In the genomic region with DNA sequence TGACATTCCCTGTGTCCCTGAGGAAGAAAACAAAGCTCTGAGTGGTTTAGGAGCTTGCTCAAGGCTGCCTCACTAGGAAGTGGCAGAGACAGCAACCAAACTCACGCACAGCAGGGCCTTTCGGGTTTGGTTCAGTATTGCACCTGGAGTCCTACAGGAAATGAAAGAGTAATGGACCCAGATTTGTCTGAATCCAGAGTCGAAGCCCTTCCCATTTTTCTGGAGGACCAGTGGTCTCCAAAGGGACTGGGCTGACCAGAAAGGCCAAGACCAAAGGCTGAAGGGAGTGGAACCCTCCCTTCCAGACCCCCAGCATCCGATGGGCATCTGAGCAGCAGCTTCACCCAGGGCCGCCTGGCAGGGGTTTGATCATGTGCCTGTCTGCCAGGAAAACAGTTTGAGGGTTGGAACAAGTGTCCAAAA, we compare ENCODE assay signal across 16 cellular contexts.
DNase-seq lines count a peak whose midpoint lies in the region; ATAC-seq and TF ChIP-seq lines count a peak whose summit lies in the region.
"Had no signal": no experiment of that assay in that cellular context is flagged by ENCODE, and none has a peak within 500 bp of the region (broad histone marks: within the 10 kb centered on the region; RNA-seq: fewer than 3 reads in every experiment).

No MANE protein-coding gene starts in this region.

- H3K27me3 Mint-ChIP-seq in GM23338 (ENCODE audit: insufficient read depth, low read depth, poor library complexity) (peaks cover 23% of the 10 kb centered on the region), glutamatergic neuron (ENCODE audit: unreplicated experiment) (peaks cover 15% of the 10 kb centered on the region), progenitor cell of endocrine pancreas (peaks cover 36% of the 10 kb centered on the region)
- H3K27me3 Mint-ChIP-seq in CD4-positive, alpha-beta T cell: peaks cover 16% of the 10 kb centered on the region

- H3K79me2 ChIP-seq in GM23338 (replicated peaks; ENCODE audit: insufficient read depth): no peaks in the 10 kb centered on the region
- H3K79me2 ChIP-seq: parathyroid adenoma had no signal

- peak; percentile 60 for ATAC-seq in GM23338
- no peak for ATAC-seq in CD4-positive, alpha-beta T cell (ENCODE audit: poor library complexity)
- ATAC-seq in HG02571 (IDR thresholded peaks at IDR 0.05; ENCODE audit: unreplicated experiment): no peak

- H4K20me1 ChIP-seq in GM23338 (replicated peaks; ENCODE audit: insufficient read depth): no peaks in the 10 kb centered on the region
- H4K20me1 ChIP-seq: BLaER1 treated with 17β-estradiol and CSF1 and Interleukin-3, amounts not matched to agents 10 nM and 100 nM had no signal

- H3K9me3 Mint-ChIP-seq in GM23338 (peaks cover 9% of the 10 kb centered on the region; the same call in 2 of the 3 replicates), glutamatergic neuron (ENCODE audit: unreplicated experiment) (peaks cover 7% of the 10 kb centered on the region), progenitor cell of endocrine pancreas (ENCODE audit: low read depth) (peaks cover 4% of the 10 kb centered on the region)
- H3K9me3 Mint-ChIP-seq in CD4-positive, alpha-beta T cell: no peaks in the 10 kb centered on the region

- no peak overlapping the region for H3K27ac ChIP-seq in GM23338 (ENCODE audit: low read depth)
- H3K27ac ChIP-seq in CD4-positive, alpha-beta T cell (ENCODE audit: low read depth, low read length): no peak overlapping the region
- H3K27ac ChIP-seq: BLaER1 treated with 17β-estradiol and CSF1 and Interleukin-3, amounts not matched to agents 10 nM and 100 nM; parathyroid adenoma; PC-9; tibial artery had no signal

- POLR2A ChIA-PET in CD4-positive, alpha-beta T cell (lab: Charles Lee): no interaction called here

- TF ChIP-seq CTCF in GM23338 (conservative IDR thresholded peaks at IDR 0.05; ENCODE audit: low read depth in 2 of 2): peak; percentile 14; a peak in 1 of 4 replicates
- no peak for TF ChIP-seq CTCF in glutamatergic neuron (IDR thresholded peaks at IDR 0.05; ENCODE audit: partially characterized antibody, unreplicated experiment)
- peak; percentile 15 for TF ChIP-seq CTCF in progenitor cell of endocrine pancreas (IDR thresholded peaks at IDR 0.05; ENCODE audit: unreplicated experiment)
- no peak for TF ChIP-seq CTCF in CD4-positive, alpha-beta T cell (IDR thresholded peaks at IDR 0.05)

- H3K4me1 ChIP-seq in GM23338 (ENCODE audit: insufficient read depth): peaks cover 30% of the 10 kb centered on the region
- H3K4me1 ChIP-seq: parathyroid adenoma, tibial artery had no signal

- no peaks in the 10 kb centered on the region; the same call in 1 of the 2 replicates for H3F3A ChIP-seq in GM23338 (replicated peaks; ENCODE audit: low read depth)

- H3K4me1 Mint-ChIP-seq in GM23338 (peaks cover 38% of the 10 kb centered on the region), glutamatergic neuron (ENCODE audit: low read depth, unreplicated experiment) (peaks cover 51% of the 10 kb centered on the region), progenitor cell of endocrine pancreas (ENCODE audit: low read depth) (peaks cover 6% of the 10 kb centered on the region)
- H3K4me1 Mint-ChIP-seq in CD4-positive, alpha-beta T cell (ENCODE audit: low read depth): no peaks in the 10 kb centered on the region

- peak overlapping the region; percentile 34 for H2AFZ ChIP-seq in GM23338
- H2AFZ ChIP-seq: parathyroid adenoma, PC-9 had no signal

- peak; percentile 59 for DNase-seq in GM23338 (ENCODE audit: low spot score)
- peak; percentile 34 for DNase-seq in NCI-H69 (lab: John Stamatoyannopoulos, UW)
- DNase-seq in glutamatergic neuron: no peak
- DNase-seq in progenitor cell of endocrine pancreas (ENCODE audit: low spot score, unreplicated experiment): no peak
- DNase-seq in CD4-positive, alpha-beta T cell: no peak
- DNase-seq in dermis blood vessel endothelial cell: no peak
- DNase-seq: activated CD4-positive, alpha-beta T cell treated with anti-CD3 and anti-CD28 coated beads, Interleukin-2, amount 50 U/mL, for 1 hour; DND-41; foreskin fibroblast; NCI-H2029; NCI-H524 treated with DMSO at 0.1 percent for 48 hours; PC-9 had no signal

- intact Hi-C loops in CD4-positive, alpha-beta T cell (cut with DNase I, micrococcal nuclease): no loop called here

- H3K27me3 ChIP-seq in GM23338 (ENCODE audit: insufficient read depth): no peaks in the 10 kb centered on the region
- peaks cover 21% of the 10 kb centered on the region for H3K27me3 ChIP-seq in CD4-positive, alpha-beta T cell (ENCODE audit: control insufficient read depth, insufficient read depth, low read length)
- H3K27me3 ChIP-seq: BLaER1 treated with 17β-estradiol and CSF1 and Interleukin-3, amounts not matched to agents 10 nM and 100 nM had no signal

- no peaks in the 10 kb centered on the region for H3K36me3 ChIP-seq in GM23338 (ENCODE audit: insufficient read depth)
- H3K36me3 ChIP-seq: BLaER1 treated with 17β-estradiol and CSF1 and Interleukin-3, amounts not matched to agents 10 nM and 100 nM; tibial artery had no signal

- CTCF ChIA-PET in CD4-positive, alpha-beta T cell (lab: Charles Lee): no interaction called here

- no peaks in the 10 kb centered on the region for H3K9me3 ChIP-seq in CD4-positive, alpha-beta T cell (ENCODE audit: control insufficient read depth, low read length)
- H3K9me3 ChIP-seq: tibial artery had no signal

- H3K9me2 ChIP-seq in GM23338 (ENCODE audit: insufficient read depth): no peaks in the 10 kb centered on the region

- H3K4me2 ChIP-seq in GM23338: 0 out of 2 replicates have a peak overlapping the region, but pooled peaks have one; percentile 17
- H3K4me2 ChIP-seq: BLaER1 treated with 17β-estradiol and CSF1 and Interleukin-3, amounts not matched to agents 10 nM and 100 nM; PC-9 had no signal

- peak overlapping the region; percentile 4; the same call in 2 of the 3 replicates for H3K4me3 Mint-ChIP-seq in GM23338
- peak overlapping the region; percentile 7 for H3K4me3 Mint-ChIP-seq in glutamatergic neuron (ENCODE audit: unreplicated experiment)
- H3K4me3 Mint-ChIP-seq in progenitor cell of endocrine pancreas (ENCODE audit: low read depth): no peak overlapping the region
- H3K4me3 Mint-ChIP-seq in CD4-positive, alpha-beta T cell: no peak overlapping the region

- no peak overlapping the region for H3K4me3 ChIP-seq in GM23338
- H3K4me3 ChIP-seq: BLaER1 treated with 17β-estradiol and CSF1 and Interleukin-3, amounts not matched to agents 10 nM and 100 nM; PC-9; tibial artery had no signal

- H3K27ac Mint-ChIP-seq in GM23338 (no peak overlapping the region), glutamatergic neuron (ENCODE audit: unreplicated experiment) (peak overlapping the region; percentile 38), progenitor cell of endocrine pancreas (no peak overlapping the region)
- no peak overlapping the region for H3K27ac Mint-ChIP-seq in CD4-positive, alpha-beta T cell

- H3K36me3 Mint-ChIP-seq in GM23338 (ENCODE audit: low read depth) (peaks cover 3% of the 10 kb centered on the region; the same call in 2 of the 3 replicates), glutamatergic neuron (ENCODE audit: unreplicated experiment) (no peaks in the 10 kb centered on the region), progenitor cell of endocrine pancreas (ENCODE audit: insufficient read depth) (no peaks in the 10 kb centered on the region)
- H3K36me3 Mint-ChIP-seq in CD4-positive, alpha-beta T cell (ENCODE audit: low read depth): no peaks in the 10 kb centered on the region

TF ChIP-seq in GM23338, 12 proteins besides CTCF, POLR2A, EP300 and RAD21 (continues in another document):
- TF ChIP-seq CREB1 (CRISPR knock-in tag; IDR thresholded peaks at IDR 0.05; ENCODE audit: low read depth): no peak
- TF ChIP-seq ETS1 (IDR thresholded peaks at IDR 0.05): no peak
- no peak for TF ChIP-seq REST (IDR thresholded peaks at IDR 0.05; ENCODE audit: unreplicated experiment)
- TF ChIP-seq EZH2phosphoT487 (IDR thresholded peaks at IDR 0.05; ENCODE audit: unreplicated experiment): no peak
- TF ChIP-seq STAT1 (IDR thresholded peaks at IDR 0.05; ENCODE audit: unreplicated experiment): no peak
- no peak for TF ChIP-seq POLR2AphosphoS5 (IDR thresholded peaks at IDR 0.05; ENCODE audit: low read depth)
- TF ChIP-seq ZNF331 (CRISPR knock-in tag; IDR thresholded peaks at IDR 0.05; ENCODE audit: low read depth): no peak

Comparison
In these comparisons a context has a peak if more than half of its experiments do, and no peak if none do; other contexts are left out.
1. DNase-seq: peak in GM23338 (single experiment) and NCI-H69 (single experiment); none in glutamatergic neuron (single experiment), progenitor cell of endocrine pancreas (single experiment), CD4-positive, alpha-beta T cell (0 of 10) and dermis blood vessel endothelial cell (single experiment).
2. H3K4me3 Mint-ChIP-seq: peak in GM23338 (single experiment) and glutamatergic neuron (single experiment); none in progenitor cell of endocrine pancreas (single experiment) and CD4-positive, alpha-beta T cell (single experiment).
3. CTCF ChIP-seq: peak in GM23338 (2 of 2) and progenitor cell of endocrine pancreas (single experiment); none in glutamatergic neuron (single experiment) and CD4-positive, alpha-beta T cell (single experiment).